Comparison of ENCODE assay signal across 8 cellular contexts in the genomic region with DNA sequence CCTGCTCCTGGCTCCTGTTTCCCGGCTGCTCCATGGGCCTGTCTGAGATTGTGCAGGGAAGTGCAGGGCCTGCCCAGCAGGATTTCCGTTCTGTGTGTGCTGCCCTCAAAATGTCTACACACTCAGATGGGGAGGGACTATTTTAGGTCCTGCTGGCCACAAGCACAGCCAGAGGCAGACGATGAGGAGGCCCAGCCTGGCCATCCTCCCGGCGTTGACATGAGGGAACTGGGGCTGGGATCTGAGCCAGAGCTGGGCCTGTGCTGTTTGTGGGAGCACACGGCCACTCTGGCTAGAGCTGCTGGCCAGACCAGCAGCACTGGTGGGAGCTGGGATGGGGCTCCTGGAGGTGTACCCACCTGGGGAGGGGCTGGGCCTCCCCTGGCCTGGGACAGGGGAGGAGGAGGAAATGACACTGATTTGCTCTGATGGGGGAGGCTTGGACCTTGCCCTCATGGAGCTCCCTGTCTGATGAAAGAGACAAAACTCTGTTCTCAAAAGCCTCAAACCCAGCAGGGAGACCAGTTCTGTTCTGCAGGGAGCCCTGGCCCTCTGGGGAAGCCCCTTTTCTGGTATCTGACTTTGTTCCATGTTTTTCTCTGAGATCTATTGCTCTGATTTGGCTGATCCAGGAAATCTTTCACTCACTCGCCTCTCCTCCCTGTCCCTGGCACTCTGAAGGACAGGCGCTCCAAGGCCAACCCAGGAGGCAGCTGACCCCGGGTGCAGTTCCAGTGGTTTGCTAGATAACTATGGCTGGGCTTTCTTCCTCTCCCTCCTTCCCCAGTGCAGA.
DNase-seq lines count a peak whose midpoint lies in the region; ATAC-seq and TF ChIP-seq lines count a peak whose summit lies in the region.

No MANE protein-coding gene starts in this region.

- H3K4me2 ChIP-seq in osteoblast (ENCODE audit: insufficient read depth, low read length) = no peak overlapping the region

- H3K36me3 ChIP-seq in adipocyte (ENCODE audit: control insufficient read depth, insufficient read depth, low read length, severe bottlenecking) (no peaks in the 10 kb centered on the region), osteoblast (ENCODE audit: insufficient read depth, low read length) (no peaks in the 10 kb centered on the region)

- H3K4me1 ChIP-seq in adipocyte (ENCODE audit: control insufficient read depth, insufficient read depth, low read length) = peaks cover 18% of the 10 kb centered on the region
- no peaks in the 10 kb centered on the region for H3K4me1 ChIP-seq in osteoblast (ENCODE audit: insufficient read depth, low read length)

- H3K9me3 ChIP-seq in adipocyte (ENCODE audit: control insufficient read depth, low read length) (no peaks in the 10 kb centered on the region), osteoblast (ENCODE audit: low read depth, low read length) (no peaks in the 10 kb centered on the region)

- peak overlapping the region; percentile 59 for H3K9ac ChIP-seq in adipocyte (ENCODE audit: low read length)

- H2AFZ ChIP-seq in osteoblast (ENCODE audit: low read length) = peak overlapping the region; percentile 82

- ATAC-seq in Right ventricle myocardium inferior = peak; percentile 96
- no peak for ATAC-seq in GM18867 (IDR thresholded peaks at IDR 0.05; ENCODE audit: unreplicated experiment)
- ATAC-seq in GM19035 (IDR thresholded peaks at IDR 0.05; ENCODE audit: unreplicated experiment) = no peak
- ATAC-seq in HG02623 (IDR thresholded peaks at IDR 0.05; ENCODE audit: unreplicated experiment) = no peak

- DNase-seq in AG08396 (ENCODE audit: low spot score) (peak; percentile 67), adipocyte (ENCODE audit: low read depth) (no peak), Right ventricle myocardium inferior (ENCODE audit: missing footprints) (peak; percentile 94), osteoblast (ENCODE audit: insufficient read length, low spot score, missing footprints) (peak; percentile 86), NCI-H187 treated with DMSO at 0.1 percent for 48 hours (lab: John Stamatoyannopoulos, UW) (no peak)

- H3K27ac ChIP-seq in osteoblast (ENCODE audit: low read depth, low read length) = no peak overlapping the region

- H3K27me3 ChIP-seq in adipocyte (replicated peaks; ENCODE audit: control insufficient read depth, insufficient read depth, low read length) (peaks cover 8% of the 10 kb centered on the region), osteoblast (ENCODE audit: insufficient read depth, low read length) (no peaks in the 10 kb centered on the region)

- H3K4me3 ChIP-seq in adipocyte (ENCODE audit: low read length) = no peak overlapping the region
- no peak overlapping the region for H3K4me3 ChIP-seq in osteoblast (ENCODE audit: insufficient read depth, low read length)

- H3K79me2 ChIP-seq in osteoblast (ENCODE audit: insufficient read depth, low read length) = no peaks in the 10 kb centered on the region

- intact Hi-C loops in Right ventricle myocardium inferior (cut with DNase I) = loop anchor here (1.0 to 5.0 kb wide), 2 partner anchors 87 to 102 kb away; no protein-coding TSS in a partner anchor

- H4K20me1 ChIP-seq in osteoblast (ENCODE audit: insufficient read depth, low read length) = no peaks in the 10 kb centered on the region

- TF ChIP-seq CTCF in osteoblast (IDR thresholded peaks at IDR 0.05; ENCODE audit: extremely low read depth, low read depth, low read length) = no peak

Comparison
In these comparisons a context has a peak if more than half of its experiments do, and no peak if none do; other contexts are left out.
1. DNase-seq: peak in AG08396 (single experiment), Right ventricle myocardium inferior (single experiment) and osteoblast (single experiment); none in adipocyte (single experiment) and NCI-H187 treated with DMSO at 0.1 percent for 48 hours (single experiment).